Comparison of ENCODE assay signal across 17 cellular contexts in genomic region chr15:65927545-65927944, GRCh38. TPM values are rescaled to one million over a fixed set of nuclear protein-coding genes. Genes with fewer than 3 reads are reported as not detected.
A peak's percentile ranks its signal among the peaks of the same experiment; 100 is the strongest.
DNase-seq lines count a peak whose midpoint lies in the region; ATAC-seq and TF ChIP-seq lines count a peak whose summit lies in the region.
"Had no signal": no experiment of that assay in that cellular context is flagged by ENCODE, and none has a peak within 500 bp of the region (broad histone marks: within the 10 kb centered on the region; RNA-seq: fewer than 3 reads in every experiment).

No MANE protein-coding gene starts in this region.

- no peaks in the 10 kb centered on the region; the same call in 1 of the 2 replicates for H4K20me1 ChIP-seq in IMR-90 (ENCODE audit: insufficient read depth, low read length)

- H2BK120ac ChIP-seq in IMR-90 (ENCODE audit: low read depth, low read length): no peak overlapping the region

- no peak overlapping the region for H2BK15ac ChIP-seq in IMR-90 (ENCODE audit: low read depth, low read length)

- H3K9me3 ChIP-seq in IMR-90 (ENCODE audit: control insufficient read depth, insufficient read depth, low read length) (no peaks in the 10 kb centered on the region), ovary (no peaks in the 10 kb centered on the region)
- H3K9me3 ChIP-seq: left lung, Peyer's patch, prostate gland had no signal

- H3K4me1 ChIP-seq in IMR-90 (ENCODE audit: control insufficient read depth, insufficient read depth, low read length): no peaks in the 10 kb centered on the region
- no peaks in the 10 kb centered on the region for H3K4me1 ChIP-seq in ovary (ENCODE audit: insufficient read depth)
- H3K4me1 ChIP-seq: left lung, Peyer's patch, prostate gland had no signal

- no peak overlapping the region for H2AFZ ChIP-seq in IMR-90 (replicated peaks; ENCODE audit: low read length, poor library complexity)

- H3K27me3 Mint-ChIP-seq in chondrocyte (ENCODE audit: low read depth): no peaks in the 10 kb centered on the region
- H3K27me3 Mint-ChIP-seq: B cell had no signal

- TF ChIP-seq CTCF in AG09309 (IDR thresholded peaks at IDR 0.05; ENCODE audit: control insufficient read depth, insufficient read depth, low read depth, low read length, missing control alignments) (peak; percentile 11), IMR-90 (conservative IDR thresholded peaks at IDR 0.05; ENCODE audit: low read depth, low read length) (peak; percentile 19; the same call in 1 of the 2 replicates), chondrocyte (IDR thresholded peaks at IDR 0.05) (peak; percentile 50), kidney epithelial cell (IDR thresholded peaks at IDR 0.05; ENCODE audit: insufficient read depth, low read length, poor library complexity, severe bottlenecking) (peak; percentile 23), ovary (IDR thresholded peaks at IDR 0.05) (no peak)

- POLR2A ChIA-PET in IMR-90 (lab: Charles Lee; ENCODE audit: unreplicated experiment): interaction anchor here (0.6 kb wide), 1 partner anchor 392 kb away, joined by 4 read pairs; no protein-coding TSS in a partner anchor

- H3K27me3 ChIP-seq in IMR-90 (ENCODE audit: control insufficient read depth, insufficient read depth, low read length): peaks cover 8% of the 10 kb centered on the region
- H3K27me3 ChIP-seq in kidney epithelial cell (ENCODE audit: control insufficient read depth, insufficient read depth, low read length): no peaks in the 10 kb centered on the region
- no peaks in the 10 kb centered on the region for H3K27me3 ChIP-seq in ovary
- H3K27me3 ChIP-seq: left lung, Peyer's patch had no signal

- H4K8ac ChIP-seq in IMR-90 (ENCODE audit: low read depth in 2 of 2, low read length in 2 of 2): no peak overlapping the region

- no peaks in the 10 kb centered on the region for H3K9me3 Mint-ChIP-seq in chondrocyte (ENCODE audit: low read depth)

- H3K36me3 Mint-ChIP-seq in chondrocyte (ENCODE audit: low read depth): no peaks in the 10 kb centered on the region

- H2BK5ac ChIP-seq in IMR-90 (ENCODE audit: low read depth, low read length, poor library complexity, severe bottlenecking): no peak overlapping the region

- no peak overlapping the region for H3K14ac ChIP-seq in IMR-90 (replicated peaks; ENCODE audit: low read depth, low read length)

- no peaks in the 10 kb centered on the region for H3K4me1 Mint-ChIP-seq in chondrocyte (ENCODE audit: low read depth)

- no peak overlapping the region for H2AK5ac ChIP-seq in IMR-90 (ENCODE audit: low read depth, low read length)

- TF ChIP-seq EP300 in ovary (IDR thresholded peaks at IDR 0.05): no peak

- no TSS peak for BruUV-seq in IMR-90 (replicated peaks; lab: Mats Ljungman, UMichigan)

- no peaks in the 10 kb centered on the region for H3K9me1 ChIP-seq in IMR-90 (ENCODE audit: insufficient read depth, low read length)

- H2AK9ac ChIP-seq in IMR-90 (replicated peaks; ENCODE audit: low read depth, low read length, poor library complexity): no peak overlapping the region

- H3K4me3 Mint-ChIP-seq in chondrocyte (ENCODE audit: unreplicated experiment): no peak overlapping the region
- H3K4me3 Mint-ChIP-seq: activated CD8-positive, alpha-beta T cell treated with anti-CD3 and anti-CD28 coated beads, Interleukin-2, amount 10 ng/mL, durations not matched to agents 7 days and 5 days; B cell had no signal

- no peak overlapping the region for H3K4me2 ChIP-seq in IMR-90 (ENCODE audit: low read depth, low read length)

- no peak overlapping the region for H2BK20ac ChIP-seq in IMR-90 (ENCODE audit: low read depth, low read length)

- no peak overlapping the region for H3K4me3 ChIP-seq in AG09309 (ENCODE audit: control insufficient read depth, low read depth, low read length)
- H3K4me3 ChIP-seq in IMR-90 (ENCODE audit: insufficient read depth, low read depth, low read length): no peak overlapping the region
- no peak overlapping the region for H3K4me3 ChIP-seq in kidney epithelial cell (ENCODE audit: low read depth, low read length)
- no peak overlapping the region for H3K4me3 ChIP-seq in ovary
- H3K4me3 ChIP-seq: left lung, Peyer's patch, prostate gland had no signal

- no peak for ATAC-seq in IMR-90 (ENCODE audit: low read depth)
- ATAC-seq: activated CD8-positive, alpha-beta T cell treated with anti-CD3 and anti-CD28 coated beads, Interleukin-2, amount 10 ng/mL, durations not matched to agents 7 days and 5 days; left lung had no signal

- H3K9ac ChIP-seq in IMR-90 (ENCODE audit: low read depth, low read length): no peak overlapping the region

- intact Hi-C loops in IMR-90 (cut with micrococcal nuclease): no loop called here
- intact Hi-C loops in ovary (cut with DNase I): no loop called here

- WGBS in IMR-90 (ENCODE audit: extremely low coverage in 2 of 2, insufficient read length in 1 of 2), 2 experiments: no CpG with 5 or more reads among the region's 2 CpGs
- 59 to 75% (median 63%) methylated on average over 2 of the region's 2 CpGs for WGBS in ovary, 3 donors

- dilution Hi-C loops in IMR-90 (cut with HindIII; ENCODE audit: low sequenced_read_pairs, unreplicated experiment): no loop called here

- no peaks in the 10 kb centered on the region for H3K79me1 ChIP-seq in IMR-90 (ENCODE audit: low read depth in 1 of 2, low read length in 2 of 2)

- H4K91ac ChIP-seq in IMR-90 (ENCODE audit: insufficient read depth, low read depth, low read length): no peak overlapping the region

- no peak overlapping the region for H3K56ac ChIP-seq in IMR-90 (ENCODE audit: extremely low read depth, insufficient read depth, low read length)

- no peak overlapping the region for H3K18ac ChIP-seq in IMR-90 (ENCODE audit: low read depth, low read length)

- CTCF ChIA-PET in IMR-90 (lab: Yijun Ruan, JAX): no interaction called here

- no peak for DNase-seq in AG09309 (ENCODE audit: low read depth)
- no peak for DNase-seq in IMR-90
- DNase-seq in chondrocyte (ENCODE audit: low spot score): no peak
- DNase-seq in kidney epithelial cell (ENCODE audit: low read depth): no peak
- no peak for DNase-seq in DMS 273 treated with DMSO at 0.1 percent for 48 hours (lab: John Stamatoyannopoulos, UW)
- no peak for DNase-seq in ovary
- DNase-seq in NCI-H2107 (lab: John Stamatoyannopoulos, UW): no peak
- no peak for DNase-seq in AG08396 (ENCODE audit: low spot score)
- DNase-seq: activated CD8-positive, alpha-beta T cell treated with anti-CD3 and anti-CD28 coated beads, Interleukin-2, amount 10 ng/mL, durations not matched to agents 7 days and 5 days; left lung; NCI-H187; NCI-H510A treated with DMSO at 0.1 percent for 48 hours; Peyer's patch; stimulated activated CD4-positive, alpha-beta T cell treated with anti-CD3 and anti-CD28 coated beads, Interleukin-15, amount 100 ng/mL, for 24 hours; SW 1271 had no signal

- H3K36me3 ChIP-seq in IMR-90 (ENCODE audit: control insufficient read depth, insufficient read depth, low read length) (no peaks in the 10 kb centered on the region), kidney epithelial cell (ENCODE audit: control insufficient read depth, insufficient read depth, low read length) (no peaks in the 10 kb centered on the region), ovary (no peaks in the 10 kb centered on the region)
- H3K36me3 ChIP-seq: left lung, Peyer's patch, prostate gland had no signal

- no peak overlapping the region for H4K5ac ChIP-seq in IMR-90 (ENCODE audit: low read depth, low read length)

- no peak for TF ChIP-seq POLR2A in IMR-90 (IDR thresholded peaks at IDR 0.05; ENCODE audit: low read depth, low read length)
- TF ChIP-seq POLR2A in ovary (IDR thresholded peaks at IDR 0.05): no peak

- H3K4ac ChIP-seq in IMR-90 (ENCODE audit: low read depth, low read length): no peak overlapping the region

- in situ Hi-C loops in IMR-90 (cut with MboI; ENCODE audit: low sequenced_read_pairs): no loop called here

- TF ChIP-seq RAD21 in IMR-90 (IDR thresholded peaks at IDR 0.05; ENCODE audit: low read length): no peak

- no peak overlapping the region for H3K27ac Mint-ChIP-seq in chondrocyte (ENCODE audit: unreplicated experiment)
- H3K27ac Mint-ChIP-seq: activated CD8-positive, alpha-beta T cell treated with anti-CD3 and anti-CD28 coated beads, Interleukin-2, amount 10 ng/mL, durations not matched to agents 7 days and 5 days; B cell had no signal

- H3K27ac ChIP-seq in IMR-90 (ENCODE audit: insufficient read depth, low read length) (no peak overlapping the region), ovary (no peak overlapping the region)
- H3K27ac ChIP-seq: left lung, Peyer's patch, prostate gland had no signal

- H3K23ac ChIP-seq in IMR-90 (ENCODE audit: low read depth, low read length): no peak overlapping the region

TF ChIP-seq in IMR-90, 13 proteins besides CTCF, POLR2A, EP300 and RAD21 (continues in another document):
- TF ChIP-seq, protein P1, sequence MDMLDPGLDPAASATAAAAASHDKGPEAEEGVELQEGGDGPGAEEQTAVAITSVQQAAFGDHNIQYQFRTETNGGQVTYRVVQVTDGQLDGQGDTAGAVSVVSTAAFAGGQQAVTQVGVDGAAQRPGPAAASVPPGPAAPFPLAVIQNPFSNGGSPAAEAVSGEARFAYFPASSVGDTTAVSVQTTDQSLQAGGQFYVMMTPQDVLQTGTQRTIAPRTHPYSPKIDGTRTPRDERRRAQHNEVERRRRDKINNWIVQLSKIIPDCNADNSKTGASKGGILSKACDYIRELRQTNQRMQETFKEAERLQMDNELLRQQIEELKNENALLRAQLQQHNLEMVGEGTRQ (IDR thresholded peaks at IDR 0.05; ENCODE audit: low read depth, low read length): no peak
- no peak for TF ChIP-seq RFX5 (IDR thresholded peaks at IDR 0.05; ENCODE audit: low read depth, low read length)
- no peak for TF ChIP-seq FOS (IDR thresholded peaks at IDR 0.05; ENCODE audit: low read depth, low read length)
- no peak for TF ChIP-seq MAZ (IDR thresholded peaks at IDR 0.05; ENCODE audit: borderline replicate concordance, low read depth, low read length)
- no peak for TF ChIP-seq NFE2L2 (IDR thresholded peaks at IDR 0.05; ENCODE audit: low read depth, low read length)
- no peak for TF ChIP-seq MXI1 (IDR thresholded peaks at IDR 0.05; ENCODE audit: borderline replicate concordance, low read depth, low read length)
- TF ChIP-seq MAFK (IDR thresholded peaks at IDR 0.05; ENCODE audit: low read depth, low read length): no peak
- TF ChIP-seq BHLHE40 (IDR thresholded peaks at IDR 0.05; ENCODE audit: low read depth, low read length): no peak
- TF ChIP-seq RCOR1 (IDR thresholded peaks at IDR 0.05; ENCODE audit: insufficient replicate concordance, low read length): no peak
- no peak for TF ChIP-seq CEBPB (IDR thresholded peaks at IDR 0.05; ENCODE audit: low read depth, low read length)

RNA-seq across cellular contexts. Expression of gene RAB11A, which starts 58.3 kb away (rescaled TPM):
- total RNA-seq in IMR-90 (2012; rRNA removed) (376 and 462 TPM in 2 replicates), chondrocyte (150 to 153 TPM (median 153 TPM) in 3 replicates), kidney epithelial cell (295 and 307 TPM in 2 replicates), ovary (100 to 1,000 TPM in 5 of 7 donors, 10 to 100 TPM in 2; 47.0 to 163 (median 139) TPM)
- polyA plus RNA-seq in IMR-90 (2012; rRNA removed) (299 and 341 TPM in 2 replicates), ovary (100 to 1,000 TPM; 110 to 249 TPM)
- 134 and 136 TPM in 2 replicates for polyA plus RNA-seq in IMR-90 (2012; cell fraction: cytosol; rRNA removed)
- polyA plus RNA-seq in IMR-90 (2012; cell fraction: nucleus; rRNA removed; ENCODE audit: low replicate concordance): 36.8 and 156 TPM in 2 replicates

Comparison
In these comparisons a context has a peak if more than half of its experiments do, and no peak if none do; other contexts are left out.
1. CTCF ChIP-seq: peak in AG09309 (single experiment), IMR-90 (single experiment), chondrocyte (single experiment) and kidney epithelial cell (single experiment); none in ovary (0 of 3).